22 cellular contexts compared by ENCODE assay signal in genomic region chr5:60903356-60903755, GRCh38. TPM values are rescaled to one million over a fixed set of nuclear protein-coding genes. Genes with fewer than 3 reads are reported as not detected.
DNase-seq lines count a peak whose midpoint lies in the region; ATAC-seq and TF ChIP-seq lines count a peak whose summit lies in the region.
"Had no signal": no experiment of that assay in that cellular context is flagged by ENCODE, and none has a peak within 500 bp of the region (broad histone marks: within the 10 kb centered on the region; RNA-seq: fewer than 3 reads in every experiment).

No MANE protein-coding gene starts in this region.

- H3K27me3 Mint-ChIP-seq in neural crest cell (ENCODE audit: low read depth) = no peaks in the 10 kb centered on the region
- no peaks in the 10 kb centered on the region for H3K27me3 Mint-ChIP-seq in activated CD8-positive, alpha-beta T cell treated with anti-CD3 and anti-CD28 coated beads for 36 hours
- H3K27me3 Mint-ChIP-seq: CD4-positive, alpha-beta T cell had no signal

- ATAC-seq in GM21447 (IDR thresholded peaks at IDR 0.05; ENCODE audit: unreplicated experiment) = no peak
- ATAC-seq in activated CD8-positive, alpha-beta T cell treated with anti-CD3 and anti-CD28 coated beads for 36 hours = no peak

- no peaks in the 10 kb centered on the region for H3K27me3 ChIP-seq in right atrium auricular region
- H3K27me3 ChIP-seq: BLaER1 treated with 17β-estradiol and CSF1 and Interleukin-3, amounts not matched to agents 10 nM and 100 nM; SJSA1 had no signal

- CTCF ChIA-PET in activated CD8-positive, alpha-beta T cell treated with anti-CD3 and anti-CD28 coated beads for 36 hours (lab: Charles Lee) = no interaction called here

- H3K9me3 Mint-ChIP-seq in neural crest cell = no peaks in the 10 kb centered on the region
- H3K9me3 Mint-ChIP-seq in activated CD8-positive, alpha-beta T cell treated with anti-CD3 and anti-CD28 coated beads for 36 hours = no peaks in the 10 kb centered on the region
- H3K9me3 Mint-ChIP-seq: CD4-positive, alpha-beta T cell had no signal

- POLR2A ChIA-PET in activated CD8-positive, alpha-beta T cell treated with anti-CD3 and anti-CD28 coated beads for 36 hours (lab: Charles Lee) = no interaction called here

- no peak overlapping the region for H3K4me3 Mint-ChIP-seq in neural crest cell
- no peak overlapping the region for H3K4me3 Mint-ChIP-seq in activated CD8-positive, alpha-beta T cell treated with anti-CD3 and anti-CD28 coated beads for 36 hours
- H3K4me3 Mint-ChIP-seq: CD4-positive, alpha-beta T cell had no signal

- DNase-seq in Ammon's horn (ENCODE audit: low spot score) (peak; percentile 12), globus pallidus (ENCODE audit: low spot score) (peak; percentile 75), neural crest cell (ENCODE audit: low read depth, low spot score) (no peak), SKM-1 treated with dmso at 0.1 percent for 144 hours (lab: John Stamatoyannopoulos, UW; ENCODE audit: unreplicated experiment) (no peak), right atrium auricular region (ENCODE audit: low spot score) (no peak)
- DNase-seq in activated CD8-positive, alpha-beta T cell treated with anti-CD3 and anti-CD28 coated beads for 36 hours = no peak
- DNase-seq: CD4-positive, alpha-beta T cell; COR-L47; NCI-H1048; NCI-H1417; NCI-H1694; NCI-H2081; NCI-H2227 treated with DMSO at 0.1 percent for 48 hours; NCI-H526 treated with DMSO at 0.1 percent for 48 hours; PC-9; Right ventricle myocardium superior; RPMI8226 had no signal

- H3K27ac Mint-ChIP-seq in neural crest cell (ENCODE audit: unreplicated experiment) = peak overlapping the region; percentile 46
- H3K27ac Mint-ChIP-seq in activated CD8-positive, alpha-beta T cell treated with anti-CD3 and anti-CD28 coated beads for 36 hours = no peak overlapping the region
- H3K27ac Mint-ChIP-seq: CD4-positive, alpha-beta T cell had no signal

- H3K27ac ChIP-seq in angular gyrus (ENCODE audit: low read depth, low read length) (peak overlapping the region; percentile 60), right atrium auricular region (no peak overlapping the region)
- H3K27ac ChIP-seq: BLaER1 treated with 17β-estradiol and CSF1 and Interleukin-3, amounts not matched to agents 10 nM and 100 nM; HL-60; PC-9; SJSA1 had no signal

- no peak overlapping the region for H3K4me3 ChIP-seq in right atrium auricular region
- H3K4me3 ChIP-seq: BLaER1 treated with 17β-estradiol and CSF1 and Interleukin-3, amounts not matched to agents 10 nM and 100 nM; PC-9; SJSA1 had no signal

- no peak for TF ChIP-seq CTCF in neural crest cell (conservative IDR thresholded peaks at IDR 0.05)
- TF ChIP-seq CTCF in activated CD8-positive, alpha-beta T cell treated with anti-CD3 and anti-CD28 coated beads for 36 hours (IDR thresholded peaks at IDR 0.05) = no peak
- no peak for TF ChIP-seq CTCF in right atrium auricular region (IDR thresholded peaks at IDR 0.05)

- peaks cover 16% of the 10 kb centered on the region for H3K36me3 Mint-ChIP-seq in neural crest cell (ENCODE audit: low read depth)
- peaks cover 19% of the 10 kb centered on the region for H3K36me3 Mint-ChIP-seq in activated CD8-positive, alpha-beta T cell treated with anti-CD3 and anti-CD28 coated beads for 36 hours (ENCODE audit: low read depth)

- peaks cover 5% of the 10 kb centered on the region for H3K4me1 Mint-ChIP-seq in neural crest cell
- H3K4me1 Mint-ChIP-seq in activated CD8-positive, alpha-beta T cell treated with anti-CD3 and anti-CD28 coated beads for 36 hours (ENCODE audit: low read depth) = no peaks in the 10 kb centered on the region

- no peaks in the 10 kb centered on the region for H3K36me3 ChIP-seq in right atrium auricular region
- H3K36me3 ChIP-seq: SJSA1 had no signal

- H3K9me3 ChIP-seq in right atrium auricular region = no peaks in the 10 kb centered on the region
- H3K9me3 ChIP-seq: BLaER1 treated with 17β-estradiol and CSF1 and Interleukin-3, amounts not matched to agents 10 nM and 100 nM; SJSA1 had no signal

- intact Hi-C loops in activated CD8-positive, alpha-beta T cell treated with anti-CD3 and anti-CD28 coated beads for 36 hours (cut with micrococcal nuclease) = no loop called here

- no peaks in the 10 kb centered on the region for H3K4me1 ChIP-seq in right atrium auricular region
- H3K4me1 ChIP-seq: BLaER1 treated with 17β-estradiol and CSF1 and Interleukin-3, amounts not matched to agents 10 nM and 100 nM; SJSA1 had no signal

RNA-seq across cellular contexts. Expression of gene ERCC8, which starts 41.5 kb away (rescaled TPM):
- total RNA-seq in neural crest cell (24.0 and 24.1 TPM in 2 replicates), right atrium auricular region (1 to 10 TPM; 6.0 to 9.2 TPM)
- 10 to 100 TPM; 10.8 to 11.7 TPM for total RNA-seq in activated CD8-positive, alpha-beta T cell treated with anti-CD3 and anti-CD28 coated beads for 36 hours

RNA-seq across cellular contexts. Expression of gene NDUFAF2, which starts 41.6 kb away (rescaled TPM):
- 37.7 and 38.4 TPM in 2 replicates for total RNA-seq in neural crest cell
- total RNA-seq in activated CD8-positive, alpha-beta T cell treated with anti-CD3 and anti-CD28 coated beads for 36 hours = 10 to 100 TPM; 41.2 to 46.6 TPM
- 10 to 100 TPM; 23.7 to 28.9 TPM for total RNA-seq in right atrium auricular region

RNA-seq across cellular contexts. Expression of gene ELOVL7, which starts 59.3 kb away (rescaled TPM):
- total RNA-seq in neural crest cell = 0.42 and 0.96 TPM in 2 replicates
- under 1 TPM in 1 of 2 experiments, not detected in 1; 0.18 TPM for total RNA-seq in activated CD8-positive, alpha-beta T cell treated with anti-CD3 and anti-CD28 coated beads for 36 hours
- 1 to 10 TPM in 1 of 2 donors, under 1 TPM in 1; 0.43 to 1.5 TPM for total RNA-seq in right atrium auricular region
- total RNA-seq: CD4-positive, alpha-beta T cell had no signal

Comparison
In these comparisons a context has a peak if more than half of its experiments do, and no peak if none do; other contexts are left out.
1. DNase-seq: peak in Ammon's horn (single experiment) and globus pallidus (single experiment); none in neural crest cell (single experiment), activated CD8-positive, alpha-beta T cell treated with anti-CD3 and anti-CD28 coated beads for 36 hours (single experiment), SKM-1 treated with dmso at 0.1 percent for 144 hours (single experiment) and right atrium auricular region (single experiment).